1 cellular context compared by ENCODE assay signal in the genomic region with DNA sequence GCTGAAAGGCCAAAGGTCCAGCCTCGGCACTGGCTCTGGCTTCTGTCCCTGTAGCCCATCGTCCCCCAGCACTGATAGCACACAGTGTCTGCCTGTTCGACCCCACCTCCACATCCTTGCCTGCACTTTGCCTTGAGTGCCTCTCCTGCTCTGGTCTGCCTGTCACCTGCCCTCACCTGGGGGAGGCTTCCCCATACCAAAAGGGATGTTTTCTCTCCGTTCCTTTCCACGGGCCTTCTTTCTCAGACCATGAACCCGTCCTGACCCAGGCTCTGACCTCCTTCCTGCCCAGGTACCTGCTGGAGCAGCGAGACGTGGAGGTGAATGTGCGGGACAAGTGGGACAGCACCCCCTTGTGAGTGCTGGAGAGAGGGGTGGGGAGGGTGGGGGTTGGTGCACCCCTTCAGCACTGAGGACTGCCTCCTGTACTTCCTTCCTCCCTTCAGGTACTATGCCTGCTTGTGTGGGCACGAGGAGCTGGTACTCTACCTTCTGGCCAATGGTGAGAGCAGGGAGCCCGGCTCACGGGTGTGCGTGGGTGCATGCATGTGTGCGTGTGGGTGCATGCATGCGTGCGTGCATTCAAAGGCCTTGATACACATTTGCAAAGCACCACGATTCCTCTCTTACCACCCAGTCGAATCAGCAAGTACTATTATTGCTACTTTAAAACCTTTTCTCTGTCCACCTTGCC.
TF ChIP-seq lines count a peak whose summit lies in the region.

No MANE protein-coding gene starts in this region.

TF ChIP-seq in GM23338, 12 proteins besides CTCF, POLR2A, EP300 and RAD21:
- TF ChIP-seq, protein P1, sequence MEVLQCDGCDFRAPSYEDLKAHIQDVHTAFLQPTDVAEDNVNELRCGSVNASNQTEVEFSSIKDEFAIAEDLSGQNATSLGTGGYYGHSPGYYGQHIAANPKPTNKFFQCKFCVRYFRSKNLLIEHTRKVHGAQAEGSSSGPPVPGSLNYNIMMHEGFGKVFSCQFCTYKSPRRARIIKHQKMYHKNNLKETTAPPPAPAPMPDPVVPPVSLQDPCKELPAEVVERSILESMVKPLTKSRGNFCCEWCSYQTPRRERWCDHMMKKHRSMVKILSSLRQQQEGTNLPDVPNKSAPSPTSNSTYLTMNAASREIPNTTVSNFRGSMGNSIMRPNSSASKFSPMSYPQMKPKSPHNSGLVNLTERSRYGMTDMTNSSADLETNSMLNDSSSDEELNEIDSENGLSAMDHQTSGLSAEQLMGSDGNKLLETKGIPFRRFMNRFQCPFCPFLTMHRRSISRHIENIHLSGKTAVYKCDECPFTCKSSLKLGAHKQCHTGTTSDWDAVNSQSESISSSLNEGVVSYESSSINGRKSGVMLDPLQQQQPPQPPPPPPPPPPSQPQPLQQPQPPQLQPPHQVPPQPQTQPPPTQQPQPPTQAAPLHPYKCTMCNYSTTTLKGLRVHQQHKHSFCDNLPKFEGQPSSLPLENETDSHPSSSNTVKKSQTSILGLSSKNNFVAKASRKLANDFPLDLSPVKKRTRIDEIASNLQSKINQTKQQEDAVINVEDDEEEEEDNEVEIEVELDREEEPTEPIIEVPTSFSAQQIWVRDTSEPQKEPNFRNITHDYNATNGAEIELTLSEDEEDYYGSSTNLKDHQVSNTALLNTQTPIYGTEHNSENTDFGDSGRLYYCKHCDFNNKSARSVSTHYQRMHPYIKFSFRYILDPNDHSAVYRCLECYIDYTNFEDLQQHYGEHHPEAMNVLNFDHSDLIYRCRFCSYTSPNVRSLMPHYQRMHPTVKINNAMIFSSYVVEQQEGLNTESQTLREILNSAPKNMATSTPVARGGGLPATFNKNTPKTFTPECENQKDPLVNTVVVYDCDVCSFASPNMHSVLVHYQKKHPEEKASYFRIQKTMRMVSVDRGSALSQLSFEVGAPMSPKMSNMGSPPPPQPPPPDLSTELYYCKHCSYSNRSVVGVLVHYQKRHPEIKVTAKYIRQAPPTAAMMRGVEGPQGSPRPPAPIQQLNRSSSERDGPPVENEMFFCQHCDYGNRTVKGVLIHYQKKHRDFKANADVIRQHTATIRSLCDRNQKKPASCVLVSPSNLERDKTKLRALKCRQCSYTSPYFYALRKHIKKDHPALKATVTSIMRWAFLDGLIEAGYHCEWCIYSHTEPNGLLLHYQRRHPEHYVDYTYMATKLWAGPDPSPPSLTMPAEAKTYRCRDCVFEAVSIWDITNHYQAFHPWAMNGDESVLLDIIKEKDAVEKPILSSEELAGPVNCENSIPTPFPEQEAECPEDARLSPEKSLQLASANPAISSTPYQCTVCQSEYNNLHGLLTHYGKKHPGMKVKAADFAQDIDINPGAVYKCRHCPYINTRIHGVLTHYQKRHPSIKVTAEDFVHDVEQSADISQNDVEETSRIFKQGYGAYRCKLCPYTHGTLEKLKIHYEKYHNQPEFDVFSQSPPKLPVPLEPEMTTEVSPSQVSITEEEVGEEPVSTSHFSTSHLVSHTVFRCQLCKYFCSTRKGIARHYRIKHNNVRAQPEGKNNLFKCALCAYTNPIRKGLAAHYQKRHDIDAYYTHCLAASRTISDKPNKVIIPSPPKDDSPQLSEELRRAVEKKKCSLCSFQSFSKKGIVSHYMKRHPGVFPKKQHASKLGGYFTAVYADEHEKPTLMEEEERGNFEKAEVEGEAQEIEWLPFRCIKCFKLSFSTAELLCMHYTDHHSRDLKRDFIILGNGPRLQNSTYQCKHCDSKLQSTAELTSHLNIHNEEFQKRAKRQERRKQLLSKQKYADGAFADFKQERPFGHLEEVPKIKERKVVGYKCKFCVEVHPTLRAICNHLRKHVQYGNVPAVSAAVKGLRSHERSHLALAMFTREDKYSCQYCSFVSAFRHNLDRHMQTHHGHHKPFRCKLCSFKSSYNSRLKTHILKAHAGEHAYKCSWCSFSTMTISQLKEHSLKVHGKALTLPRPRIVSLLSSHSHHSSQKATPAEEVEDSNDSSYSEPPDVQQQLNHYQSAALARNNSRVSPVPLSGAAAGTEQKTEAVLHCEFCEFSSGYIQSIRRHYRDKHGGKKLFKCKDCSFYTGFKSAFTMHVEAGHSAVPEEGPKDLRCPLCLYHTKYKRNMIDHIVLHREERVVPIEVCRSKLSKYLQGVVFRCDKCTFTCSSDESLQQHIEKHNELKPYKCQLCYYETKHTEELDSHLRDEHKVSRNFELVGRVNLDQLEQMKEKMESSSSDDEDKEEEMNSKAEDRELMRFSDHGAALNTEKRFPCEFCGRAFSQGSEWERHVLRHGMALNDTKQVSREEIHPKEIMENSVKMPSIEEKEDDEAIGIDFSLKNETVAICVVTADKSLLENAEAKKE (CRISPR knock-in tag; IDR thresholded peaks at IDR 0.05): no peak
- no peak for TF ChIP-seq STAT1 (IDR thresholded peaks at IDR 0.05; ENCODE audit: unreplicated experiment)
- no peak for TF ChIP-seq JUNB (IDR thresholded peaks at IDR 0.05; ENCODE audit: unreplicated experiment)
- TF ChIP-seq, protein P2, sequence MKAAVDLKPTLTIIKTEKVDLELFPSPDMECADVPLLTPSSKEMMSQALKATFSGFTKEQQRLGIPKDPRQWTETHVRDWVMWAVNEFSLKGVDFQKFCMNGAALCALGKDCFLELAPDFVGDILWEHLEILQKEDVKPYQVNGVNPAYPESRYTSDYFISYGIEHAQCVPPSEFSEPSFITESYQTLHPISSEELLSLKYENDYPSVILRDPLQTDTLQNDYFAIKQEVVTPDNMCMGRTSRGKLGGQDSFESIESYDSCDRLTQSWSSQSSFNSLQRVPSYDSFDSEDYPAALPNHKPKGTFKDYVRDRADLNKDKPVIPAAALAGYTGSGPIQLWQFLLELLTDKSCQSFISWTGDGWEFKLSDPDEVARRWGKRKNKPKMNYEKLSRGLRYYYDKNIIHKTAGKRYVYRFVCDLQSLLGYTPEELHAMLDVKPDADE (IDR thresholded peaks at IDR 0.05): no peak
